Comparison of ENCODE assay signal across 5 cellular contexts in genomic region chr6:96101564-96101963, GRCh38.
"Had no signal": no experiment of that assay in that cellular context is flagged by ENCODE, and none has a peak within 500 bp of the region (broad histone marks: within the 10 kb centered on the region; RNA-seq: fewer than 3 reads in every experiment).

No MANE protein-coding gene starts in this region.

- H3K4me2 ChIP-seq: GM23338 had no signal

- ATAC-seq: GM23338, K562 had no signal

- H2AFZ ChIP-seq: GM23338 had no signal

- H3K4me3 ChIP-seq: GM23338, K562 had no signal

- DNase-seq: H9, HCEC 1CT, KG1 had no signal
